17 cellular contexts compared by ENCODE assay signal in genomic region chr9:98573749-98574278, GRCh38.
"Had no signal": no experiment of that assay in that cellular context is flagged by ENCODE, and none has a peak within 500 bp of the region (broad histone marks: within the 10 kb centered on the region; RNA-seq: fewer than 3 reads in every experiment).

No MANE protein-coding gene starts in this region.

- FAIRE-seq: astrocyte had no signal

- H3K9me3 ChIP-seq: colonic mucosa, mucosa of descending colon, prostate gland, right lobe of liver, tibial nerve had no signal

- H3K27me3 ChIP-seq: colonic mucosa, right lobe of liver, tibial nerve had no signal

- H3K4me3 Mint-ChIP-seq: activated CD4-positive, alpha-beta T cell treated with anti-CD3 and anti-CD28 coated beads for 36 hours; activated CD8-positive, alpha-beta T cell treated with anti-CD3 and anti-CD28 coated beads for 36 hours; activated naive CD4-positive, alpha-beta T cell treated with anti-CD3 and anti-CD28 coated beads for 36 hours; activated T-helper 17 cell treated with anti-CD3 and anti-CD28 coated beads, Interleukin-2, amount 50 U/mL, for 72 hours; immature natural killer cell; naive thymus-derived CD8-positive, alpha-beta T cell; stimulated activated memory B cell treated with anti-CD40 and anti-IgM and Interleukin-4, amounts not matched to agents 10 μg/mL and 1 μg/mL and 100 μg/mL, for 72 hours; T-cell had no signal

- H3K9me3 Mint-ChIP-seq: activated CD8-positive, alpha-beta T cell treated with anti-CD3 and anti-CD28 coated beads for 36 hours; activated naive CD4-positive, alpha-beta T cell treated with anti-CD3 and anti-CD28 coated beads for 36 hours; activated T-helper 17 cell treated with anti-CD3 and anti-CD28 coated beads, Interleukin-2, amount 50 U/mL, for 72 hours; T-cell had no signal

- H3K4me1 ChIP-seq: colonic mucosa, prostate gland, tibial nerve had no signal

- ATAC-seq: activated CD4-positive, alpha-beta T cell treated with anti-CD3 and anti-CD28 coated beads for 36 hours; activated CD8-positive, alpha-beta T cell treated with anti-CD3 and anti-CD28 coated beads for 36 hours; activated T-helper 17 cell treated with anti-CD3 and anti-CD28 coated beads, Interleukin-2, amount 50 U/mL, for 72 hours; mucosa of descending colon; naive thymus-derived CD8-positive, alpha-beta T cell; right lobe of liver; stimulated activated memory B cell treated with anti-CD40 and anti-IgM and Interleukin-4, amounts not matched to agents 10 μg/mL and 1 μg/mL and 100 μg/mL, for 72 hours; T-cell had no signal

- H3K27ac ChIP-seq: colonic mucosa, prostate gland, right lobe of liver, tibial nerve, WERI-Rb-1 had no signal

- H3K27ac Mint-ChIP-seq: activated CD4-positive, alpha-beta T cell treated with anti-CD3 and anti-CD28 coated beads for 36 hours; activated CD8-positive, alpha-beta T cell treated with anti-CD3 and anti-CD28 coated beads for 36 hours; activated naive CD4-positive, alpha-beta T cell treated with anti-CD3 and anti-CD28 coated beads for 36 hours; activated T-helper 17 cell treated with anti-CD3 and anti-CD28 coated beads, Interleukin-2, amount 50 U/mL, for 72 hours; immature natural killer cell; naive thymus-derived CD8-positive, alpha-beta T cell; stimulated activated memory B cell treated with anti-CD40 and anti-IgM and Interleukin-4, amounts not matched to agents 10 μg/mL and 1 μg/mL and 100 μg/mL, for 72 hours; T-cell had no signal

- H3K36me3 Mint-ChIP-seq: immature natural killer cell; naive thymus-derived CD8-positive, alpha-beta T cell; stimulated activated memory B cell treated with anti-CD40 and anti-IgM and Interleukin-4, amounts not matched to agents 10 μg/mL and 1 μg/mL and 100 μg/mL, for 72 hours; T-cell had no signal

- H3K36me3 ChIP-seq: colonic mucosa, prostate gland, right lobe of liver, tibial nerve had no signal

- H3K4me3 ChIP-seq: colonic mucosa, mucosa of descending colon, prostate gland, right lobe of liver, tibial nerve had no signal

- DNase-seq: activated CD4-positive, alpha-beta T cell treated with anti-CD3 and anti-CD28 coated beads for 36 hours; activated CD8-positive, alpha-beta T cell treated with anti-CD3 and anti-CD28 coated beads for 36 hours; activated naive CD4-positive, alpha-beta T cell treated with anti-CD3 and anti-CD28 coated beads for 36 hours; colonic mucosa; effector CD4-positive, alpha-beta T cell; immature natural killer cell; mucosa of descending colon; naive thymus-derived CD8-positive, alpha-beta T cell; nucleus accumbens; right lobe of liver; T-cell; WERI-Rb-1 had no signal
